Comparison of ENCODE assay signal across 1 cellular context in genomic region chr1:231803353-231803752, GRCh38.
TF ChIP-seq lines count a peak whose summit lies in the region.

No MANE protein-coding gene starts in this region.

TF ChIP-seq in GM23338, 12 proteins besides CTCF, POLR2A, EP300 and RAD21 (continued from another document):
- TF ChIP-seq ZNF462 (CRISPR knock-in tag; IDR thresholded peaks at IDR 0.05) (no peak), CREB1 (CRISPR knock-in tag; IDR thresholded peaks at IDR 0.05; ENCODE audit: low read depth) (no peak), EZH2phosphoT487 (IDR thresholded peaks at IDR 0.05; ENCODE audit: unreplicated experiment) (no peak), STAT1 (IDR thresholded peaks at IDR 0.05; ENCODE audit: unreplicated experiment) (no peak), ETS1 (IDR thresholded peaks at IDR 0.05) (no peak)
- TF ChIP-seq, protein P1, sequence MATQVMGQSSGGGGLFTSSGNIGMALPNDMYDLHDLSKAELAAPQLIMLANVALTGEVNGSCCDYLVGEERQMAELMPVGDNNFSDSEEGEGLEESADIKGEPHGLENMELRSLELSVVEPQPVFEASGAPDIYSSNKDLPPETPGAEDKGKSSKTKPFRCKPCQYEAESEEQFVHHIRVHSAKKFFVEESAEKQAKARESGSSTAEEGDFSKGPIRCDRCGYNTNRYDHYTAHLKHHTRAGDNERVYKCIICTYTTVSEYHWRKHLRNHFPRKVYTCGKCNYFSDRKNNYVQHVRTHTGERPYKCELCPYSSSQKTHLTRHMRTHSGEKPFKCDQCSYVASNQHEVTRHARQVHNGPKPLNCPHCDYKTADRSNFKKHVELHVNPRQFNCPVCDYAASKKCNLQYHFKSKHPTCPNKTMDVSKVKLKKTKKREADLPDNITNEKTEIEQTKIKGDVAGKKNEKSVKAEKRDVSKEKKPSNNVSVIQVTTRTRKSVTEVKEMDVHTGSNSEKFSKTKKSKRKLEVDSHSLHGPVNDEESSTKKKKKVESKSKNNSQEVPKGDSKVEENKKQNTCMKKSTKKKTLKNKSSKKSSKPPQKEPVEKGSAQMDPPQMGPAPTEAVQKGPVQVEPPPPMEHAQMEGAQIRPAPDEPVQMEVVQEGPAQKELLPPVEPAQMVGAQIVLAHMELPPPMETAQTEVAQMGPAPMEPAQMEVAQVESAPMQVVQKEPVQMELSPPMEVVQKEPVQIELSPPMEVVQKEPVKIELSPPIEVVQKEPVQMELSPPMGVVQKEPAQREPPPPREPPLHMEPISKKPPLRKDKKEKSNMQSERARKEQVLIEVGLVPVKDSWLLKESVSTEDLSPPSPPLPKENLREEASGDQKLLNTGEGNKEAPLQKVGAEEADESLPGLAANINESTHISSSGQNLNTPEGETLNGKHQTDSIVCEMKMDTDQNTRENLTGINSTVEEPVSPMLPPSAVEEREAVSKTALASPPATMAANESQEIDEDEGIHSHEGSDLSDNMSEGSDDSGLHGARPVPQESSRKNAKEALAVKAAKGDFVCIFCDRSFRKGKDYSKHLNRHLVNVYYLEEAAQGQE (IDR thresholded peaks at IDR 0.05; ENCODE audit: unreplicated experiment): no peak
